In the genomic region with DNA sequence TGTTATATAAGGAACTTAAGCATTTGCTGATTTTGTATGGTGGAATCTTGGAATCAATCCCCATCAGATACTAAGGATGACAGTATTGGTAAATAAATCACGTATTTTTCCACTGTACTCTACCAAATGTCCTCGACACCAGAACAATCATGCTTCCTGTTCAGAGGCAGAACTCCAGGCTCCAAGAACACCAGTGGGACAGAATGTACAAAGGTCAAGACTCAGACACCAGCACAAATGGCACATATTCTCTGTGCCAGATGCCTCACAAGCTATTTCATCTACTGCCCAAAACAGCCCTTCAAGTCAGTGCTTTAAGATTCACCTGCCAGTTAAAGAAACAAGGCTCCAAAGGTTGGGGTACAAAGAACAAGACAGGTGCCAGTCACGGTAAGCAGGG, we compare ENCODE assay signal across 30 cellular contexts.
"Had no signal": no experiment of that assay in that cellular context is flagged by ENCODE, and none has a peak within 500 bp of the region (broad histone marks: within the 10 kb centered on the region; RNA-seq: fewer than 3 reads in every experiment).

No MANE protein-coding gene starts in this region.

- DNase-seq: activated B cell treated with CpG ODN at 0.5 μM for 24 hours; activated CD4-positive, alpha-beta memory T cell treated with anti-CD3 and anti-CD28 coated beads for 36 hours; activated CD4-positive, alpha-beta T cell treated with anti-CD3 and anti-CD28 coated beads for 48 hours; activated CD8-positive, alpha-beta memory T cell treated with anti-CD3 and anti-CD28 coated beads, Interleukin-2, amount 10 ng/mL, durations not matched to agents 7 days and 5 days; activated CD8-positive, alpha-beta memory T cell treated with anti-CD3 and anti-CD28 coated beads, Interleukin-2, amount 50 U/mL, for 4 hours; activated CD8-positive, alpha-beta T cell treated with anti-CD3 and anti-CD28 coated beads, Interleukin-2, amount 10 ng/mL, durations not matched to agents 7 days and 5 days; activated effector memory CD4-positive, alpha-beta T cell treated with anti-CD3 and anti-CD28 coated beads, Interleukin-2, amount 50 U/mL, for 16 hours; activated naive CD4-positive, alpha-beta T cell treated with anti-CD3 and anti-CD28 coated beads for 36 hours; activated naive CD8-positive, alpha-beta T cell treated with anti-CD3 and anti-CD28 coated beads for 36 hours; activated naive CD8-positive, alpha-beta T cell treated with anti-CD3 and anti-CD28 coated beads, Interleukin-2, amount 50 U/mL, for 24 hours; activated T-cell treated with anti-CD3 and anti-CD28 coated beads, Interleukin-2, amount 50 U/mL, for 1 hour; activated T-cell treated with anti-CD3 and anti-CD28 coated beads, Interleukin-2, amount 50 U/mL, for 48 hours; adrenal gland; amygdala; aorta; central memory CD4-positive, alpha-beta T cell; dorsolateral prefrontal cortex; effector memory CD4-positive, alpha-beta T cell; endodermal cell; foreskin keratinocyte; T-helper 1 cell; T-helper 17 cell; T1000; WERI-Rb-1 had no signal

- H3K4me3 ChIP-seq: adrenal gland, breast epithelium, cardiac muscle cell, coronary artery, dorsolateral prefrontal cortex, gastroesophageal sphincter had no signal

- H3K9me3 ChIP-seq: adrenal gland, breast epithelium, gastroesophageal sphincter had no signal

- H3K27ac ChIP-seq: adrenal gland, breast epithelium, cardiac muscle cell, coronary artery, dorsolateral prefrontal cortex, foreskin keratinocyte, gastroesophageal sphincter, WERI-Rb-1 had no signal

- H3K27me3 ChIP-seq: adrenal gland, breast epithelium, cardiac muscle cell, dorsolateral prefrontal cortex, foreskin keratinocyte, gastroesophageal sphincter had no signal

- H3K4me1 ChIP-seq: adrenal gland, breast epithelium, foreskin keratinocyte, gastroesophageal sphincter had no signal

- H3K36me3 ChIP-seq: adrenal gland, breast epithelium, cardiac muscle cell, gastroesophageal sphincter, WERI-Rb-1 had no signal

- ATAC-seq: activated CD4-positive, CD25-positive, alpha-beta regulatory T cell treated with anti-CD3 and anti-CD28 coated beads, Interleukin-2, amount 50 U/mL, for 24 hours; activated CD8-positive, alpha-beta memory T cell treated with anti-CD3 and anti-CD28 coated beads, Interleukin-2, amount 10 ng/mL, durations not matched to agents 7 days and 5 days; activated CD8-positive, alpha-beta T cell treated with anti-CD3 and anti-CD28 coated beads, Interleukin-2, amount 10 ng/mL, durations not matched to agents 7 days and 5 days; activated naive CD8-positive, alpha-beta T cell treated with anti-CD3 and anti-CD28 coated beads, Interleukin-2, amount 50 U/mL, for 24 hours; esophagus mucosa; foreskin keratinocyte; T-helper 17 cell had no signal
